In the genomic region with DNA sequence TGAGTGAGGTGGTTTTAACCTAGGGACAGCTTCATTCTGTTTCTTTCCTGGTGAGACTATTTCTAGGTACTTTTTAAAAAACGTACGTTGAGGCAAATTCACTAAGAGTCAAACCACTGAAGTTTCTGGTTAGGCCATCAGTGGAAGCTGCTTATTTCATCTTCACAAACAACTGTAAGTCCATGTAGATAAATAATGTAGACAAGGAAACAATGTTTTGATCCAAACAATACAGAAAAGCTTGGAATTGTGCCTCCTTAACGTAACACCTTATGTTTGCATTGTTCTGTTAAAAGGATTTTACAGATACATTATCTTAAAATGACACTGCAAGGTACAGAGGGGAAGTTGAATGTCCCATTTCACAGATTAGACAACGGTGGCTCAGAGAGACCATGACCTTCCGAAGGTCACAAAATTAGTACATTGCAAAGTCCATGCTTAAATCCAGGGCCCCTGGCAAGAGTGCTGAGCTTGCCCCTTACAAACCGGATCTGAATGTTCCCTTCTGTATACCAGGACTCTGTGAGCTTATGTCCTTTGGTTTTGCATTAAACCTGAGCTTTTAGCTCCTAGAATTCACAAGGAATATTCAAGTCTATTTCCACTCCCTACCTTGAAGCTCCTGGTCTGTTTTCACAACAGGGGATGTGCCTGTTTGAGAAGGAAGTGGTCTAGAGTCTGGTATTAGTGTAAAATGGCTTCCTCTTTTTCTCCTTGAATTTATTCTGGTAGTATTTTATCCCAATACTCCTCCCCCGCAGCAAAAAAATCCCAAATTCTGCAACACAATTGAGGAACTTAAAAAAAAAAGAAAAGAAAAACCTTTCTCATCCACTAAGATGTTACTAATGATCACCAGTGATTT, we compare ENCODE assay signal across 8 cellular contexts. TPM values are rescaled to one million over a fixed set of nuclear protein-coding genes. Genes with fewer than 3 reads are reported as not detected.
DNase-seq lines count a peak whose midpoint lies in the region; ATAC-seq and TF ChIP-seq lines count a peak whose summit lies in the region.

No MANE protein-coding gene starts in this region.

- H3K9ac ChIP-seq in iPS-15b (ENCODE audit: low read depth, low read length): peak overlapping the region; percentile 76

- H3K27me3 ChIP-seq in A673 (replicated peaks; ENCODE audit: insufficient read depth, low read depth, low read length, poor library complexity) (no peaks in the 10 kb centered on the region), iPS-15b (ENCODE audit: control insufficient read depth, insufficient read depth, low read length) (no peaks in the 10 kb centered on the region)

- WGBS in lower leg skin, 2 donors: 30 to 35% methylated on average over 7 of the region's 7 CpGs

- BruUV-seq in A673 (replicated peaks; lab: Mats Ljungman, UMichigan): no TSS peak

- CTCF ChIA-PET in A673 (lab: Charles Lee): no interaction called here
- CTCF ChIA-PET in activated CD4-positive, alpha-beta memory T cell treated with anti-CD3 and anti-CD28 coated beads for 36 hours (lab: Charles Lee): interaction anchor here (0.9 to 4.1 kb wide), 7 partner anchors 11 to 318 kb away, joined by 3 to 25 read pairs (median 5); no protein-coding TSS in a partner anchor

- no peaks in the 10 kb centered on the region for H3K36me3 Mint-ChIP-seq in activated CD4-positive, alpha-beta memory T cell treated with anti-CD3 and anti-CD28 coated beads for 36 hours
- no peaks in the 10 kb centered on the region for H3K36me3 Mint-ChIP-seq in stimulated activated naive B cell treated with anti-CD40 and anti-IgM and Interleukin-4, amounts not matched to agents 10 μg/mL and 1 μg/mL and 100 μg/mL, for 72 hours

- H3K27me3 Mint-ChIP-seq in activated CD4-positive, alpha-beta memory T cell treated with anti-CD3 and anti-CD28 coated beads for 36 hours: no peaks in the 10 kb centered on the region
- no peaks in the 10 kb centered on the region for H3K27me3 Mint-ChIP-seq in stimulated activated naive B cell treated with anti-CD40 and anti-IgM and Interleukin-4, amounts not matched to agents 10 μg/mL and 1 μg/mL and 100 μg/mL, for 72 hours

- POLR2A ChIA-PET in A673 (lab: Charles Lee; ENCODE audit: low non-redundant PET): interaction anchor here (0.5 to 1.0 kb wide), 2 partner anchors 11 to 29 kb away, joined by 3 read pairs; no protein-coding TSS in a partner anchor
- POLR2A ChIA-PET in activated CD4-positive, alpha-beta memory T cell treated with anti-CD3 and anti-CD28 coated beads for 36 hours (lab: Charles Lee): interaction anchor here (0.5 to 3.0 kb wide), 9 partner anchors 13 to 278 kb away, joined by 3 to 13 read pairs (median 4); no protein-coding TSS in a partner anchor

- peak overlapping the region; percentile 25 for H3K4me3 ChIP-seq in A673 (ENCODE audit: low read depth, low read length, poor library complexity, severe bottlenecking)
- H3K4me3 ChIP-seq in iPS-15b (ENCODE audit: low read depth, low read length): no peak overlapping the region
- no peak overlapping the region for H3K4me3 ChIP-seq in lower leg skin (ENCODE audit: low read depth, poor library complexity, severe bottlenecking)

- peak overlapping the region; percentile 80 for H3K27ac ChIP-seq in A673 (ENCODE audit: low read depth, low read length, poor library complexity, severe bottlenecking)

- H3K27ac Mint-ChIP-seq in activated CD4-positive, alpha-beta memory T cell treated with anti-CD3 and anti-CD28 coated beads for 36 hours: peak overlapping the region; percentile 88
- H3K27ac Mint-ChIP-seq in stimulated activated naive B cell treated with anti-CD40 and anti-IgM and Interleukin-4, amounts not matched to agents 10 μg/mL and 1 μg/mL and 100 μg/mL, for 72 hours: peak overlapping the region; percentile 91

- TF ChIP-seq CTCF in A673 (conservative IDR thresholded peaks at IDR 0.05; ENCODE audit: low read depth, low read length) (no peak), lower leg skin (IDR thresholded peaks at IDR 0.05) (no peak)

- peak; percentile 34 for ATAC-seq in HG02798 (IDR thresholded peaks at IDR 0.05; ENCODE audit: poor library complexity, unreplicated experiment)
- peak; percentile 35 to 47 for ATAC-seq in stimulated activated naive B cell treated with anti-CD40 and anti-IgM and Interleukin-4, amounts not matched to agents 10 μg/mL and 1 μg/mL and 100 μg/mL, for 72 hours (replicated peaks)

- peaks cover 35% of the 10 kb centered on the region for H3K4me1 ChIP-seq in A673 (ENCODE audit: insufficient read depth, low read length, poor library complexity, severe bottlenecking)
- peaks cover 21% of the 10 kb centered on the region for H3K4me1 ChIP-seq in iPS-15b (ENCODE audit: control insufficient read depth, insufficient read depth, low read length)

- DNase-seq in A673 (ENCODE audit: low spot score): no peak
- DNase-seq in activated CD4-positive, alpha-beta memory T cell treated with anti-CD3 and anti-CD28 coated beads for 36 hours: no peak
- DNase-seq in stimulated activated naive B cell treated with anti-CD40 and anti-IgM and Interleukin-4, amounts not matched to agents 10 μg/mL and 1 μg/mL and 100 μg/mL, for 72 hours: no peak
- no peak for DNase-seq in lower leg skin (ENCODE audit: low spot score in 2 of 2)
- DNase-seq in activated CD4-positive, alpha-beta T cell treated with anti-CD3 and anti-CD28 coated beads, Interleukin-2, amount 50 U/mL, for 4 hours: no peak
- no peak for DNase-seq in NCI-H345 treated with DMSO at 0.1 percent for 48 hours (lab: John Stamatoyannopoulos, UW; ENCODE audit: unreplicated experiment)

- intact Hi-C loops in A673 (cut with micrococcal nuclease; ENCODE audit: unreplicated experiment) (no loop called here), lower leg skin (cut with DNase I; ENCODE audit: low total_unique reads) (no loop called here)
- intact Hi-C loops in activated CD4-positive, alpha-beta memory T cell treated with anti-CD3 and anti-CD28 coated beads for 36 hours (cut with micrococcal nuclease): loop anchor here (2.0 to 5.0 kb wide), 2 partner anchors 38 to 40 kb away; no protein-coding TSS in a partner anchor

- H3K9me3 ChIP-seq in A673 (ENCODE audit: low read depth, low read length, poor library complexity, severe bottlenecking) (no peaks in the 10 kb centered on the region), iPS-15b (ENCODE audit: control insufficient read depth, insufficient read depth, low read length) (no peaks in the 10 kb centered on the region)

- peak overlapping the region; percentile 29 for H3K4me3 Mint-ChIP-seq in activated CD4-positive, alpha-beta memory T cell treated with anti-CD3 and anti-CD28 coated beads for 36 hours
- H3K4me3 Mint-ChIP-seq in stimulated activated naive B cell treated with anti-CD40 and anti-IgM and Interleukin-4, amounts not matched to agents 10 μg/mL and 1 μg/mL and 100 μg/mL, for 72 hours: peak overlapping the region; percentile 76 to 82

- no peaks in the 10 kb centered on the region for H3K9me3 Mint-ChIP-seq in activated CD4-positive, alpha-beta memory T cell treated with anti-CD3 and anti-CD28 coated beads for 36 hours
- H3K9me3 Mint-ChIP-seq in stimulated activated naive B cell treated with anti-CD40 and anti-IgM and Interleukin-4, amounts not matched to agents 10 μg/mL and 1 μg/mL and 100 μg/mL, for 72 hours: no peaks in the 10 kb centered on the region

- peaks cover 35% of the 10 kb centered on the region for H3K4me1 Mint-ChIP-seq in activated CD4-positive, alpha-beta memory T cell treated with anti-CD3 and anti-CD28 coated beads for 36 hours (ENCODE audit: low read depth)
- peaks cover 21 to 43% of the 10 kb centered on the region in 2 donors for H3K4me1 Mint-ChIP-seq in stimulated activated naive B cell treated with anti-CD40 and anti-IgM and Interleukin-4, amounts not matched to agents 10 μg/mL and 1 μg/mL and 100 μg/mL, for 72 hours

- H3K36me3 ChIP-seq in A673 (ENCODE audit: insufficient read depth, low read length, poor library complexity, severe bottlenecking) (no peaks in the 10 kb centered on the region), iPS-15b (ENCODE audit: control insufficient read depth, insufficient read depth, low read length) (no peaks in the 10 kb centered on the region)

- no peak for TF ChIP-seq POLR2A in lower leg skin (IDR thresholded peaks at IDR 0.05)

RNA-seq across cellular contexts. Expression of a gene that starts 28.8 kb away (rescaled TPM):
- total RNA-seq in A673 (2021) (27.0 and 37.7 TPM in 2 replicates), lower leg skin (10 to 100 TPM; 37.8 to 67.6 (median 50.5) TPM)
- total RNA-seq in activated CD4-positive, alpha-beta memory T cell treated with anti-CD3 and anti-CD28 coated beads for 36 hours: 10 to 100 TPM; 56.3 to 57.5 TPM
